In genomic region chr11:77171885-77172665, GRCh38 we compare ENCODE assay signal across 1 cellular context.
A peak's percentile ranks its signal among the peaks of the same experiment; 100 is the strongest.
TF ChIP-seq lines count a peak whose summit lies in the region.

No MANE protein-coding gene starts in this region.

TF ChIP-seq in HepG2, 621 proteins besides CTCF, POLR2A, EP300 and RAD21 (continued from another document and continues in another):
- TF ChIP-seq IKZF4 (CRISPR knock-in tag; IDR thresholded peaks at IDR 0.05; ENCODE audit: borderline replicate concordance, low read depth, not compliant biosample characterization) (no peak), SCMH1 (CRISPR knock-in tag; IDR thresholded peaks at IDR 0.05; ENCODE audit: borderline replicate concordance) (no peak), ZBTB21 (CRISPR knock-in tag; IDR thresholded peaks at IDR 0.05) (no peak), TBP (CRISPR knock-in tag; IDR thresholded peaks at IDR 0.05) (no peak), GLMP (CRISPR knock-in tag; IDR thresholded peaks at IDR 0.05; ENCODE audit: borderline replicate concordance) (no peak), ZNF512B (CRISPR knock-in tag; IDR thresholded peaks at IDR 0.05; ENCODE audit: borderline replicate concordance) (no peak), ZNF121 (CRISPR knock-in tag; IDR thresholded peaks at IDR 0.05) (no peak), RELA (CRISPR knock-in tag; IDR thresholded peaks at IDR 0.05) (no peak), ZNF7 (CRISPR knock-in tag; IDR thresholded peaks at IDR 0.05) (no peak), ZNF788 (CRISPR knock-in tag; IDR thresholded peaks at IDR 0.05; ENCODE audit: borderline replicate concordance) (peak; percentile 39; the same call in 1 of the 2 replicates), ZNF639 (CRISPR knock-in tag; conservative IDR thresholded peaks at IDR 0.05) (no peak), NCOA2 (CRISPR knock-in tag; IDR thresholded peaks at IDR 0.05) (0 out of 2 replicates have a peak, but pooled peaks have one; percentile 11), CREB1 (IDR thresholded peaks at IDR 0.05) (no peak), CREB1 (CRISPR knock-in tag; IDR thresholded peaks at IDR 0.05) (no peak), ZBTB25 (CRISPR knock-in tag; IDR thresholded peaks at IDR 0.05) (no peak), RBM39 (IDR thresholded peaks at IDR 0.05; ENCODE audit: low read depth, low read length, poor library complexity, severe bottlenecking) (no peak), ZNF670 (CRISPR knock-in tag; IDR thresholded peaks at IDR 0.05; ENCODE audit: borderline replicate concordance) (0 out of 2 replicates have a peak, but pooled peaks have one; percentile 33), ZHX2 (IDR thresholded peaks at IDR 0.05; ENCODE audit: low read depth) (no peak), ZHX2 (CRISPR knock-in tag; IDR thresholded peaks at IDR 0.05; ENCODE audit: borderline replicate concordance) (no peak), TRIM24 (CRISPR knock-in tag; IDR thresholded peaks at IDR 0.05) (no peak), TRAFD1 (CRISPR knock-in tag; IDR thresholded peaks at IDR 0.05; ENCODE audit: borderline replicate concordance) (no peak), ZNF770 (CRISPR knock-in tag; IDR thresholded peaks at IDR 0.05) (peak; percentile 59), HOXA9 (CRISPR knock-in tag; IDR thresholded peaks at IDR 0.05; ENCODE audit: borderline replicate concordance) (no peak), MNT (IDR thresholded peaks at IDR 0.05) (no peak), CREBL2 (CRISPR knock-in tag; IDR thresholded peaks at IDR 0.05; ENCODE audit: borderline replicate concordance) (no peak), ONECUT2 (CRISPR knock-in tag; IDR thresholded peaks at IDR 0.05) (no peak), ZNF264 (CRISPR knock-in tag; IDR thresholded peaks at IDR 0.05) (no peak), MZF1 (CRISPR knock-in tag; IDR thresholded peaks at IDR 0.05; ENCODE audit: borderline replicate concordance) (no peak), KDM5B (CRISPR knock-in tag; IDR thresholded peaks at IDR 0.05; ENCODE audit: borderline replicate concordance) (peak; percentile 14; the same call in 1 of the 2 replicates), MAFF (IDR thresholded peaks at IDR 0.05; ENCODE audit: low read depth, low read length) (no peak), JDP2 (CRISPR knock-in tag; IDR thresholded peaks at IDR 0.05; ENCODE audit: borderline replicate concordance) (no peak), DMAP1 (CRISPR knock-in tag; IDR thresholded peaks at IDR 0.05) (no peak), ZNF205 (CRISPR knock-in tag; IDR thresholded peaks at IDR 0.05) (no peak), HDAC2 (CRISPR knock-in tag; IDR thresholded peaks at IDR 0.05) (peak; percentile 37; the same call in 1 of the 2 replicates), ZFP36L2 (CRISPR knock-in tag; IDR thresholded peaks at IDR 0.05) (no peak), ZNF296 (CRISPR knock-in tag; conservative IDR thresholded peaks at IDR 0.05) (no peak), HNRNPH1 (optimal IDR thresholded peaks at IDR 0.05; ENCODE audit: low read depth, low read length) (no peak), KDM3A (CRISPR knock-in tag; IDR thresholded peaks at IDR 0.05; ENCODE audit: low read depth) (no peak), ZC3H4 (CRISPR knock-in tag; IDR thresholded peaks at IDR 0.05; ENCODE audit: borderline replicate concordance) (no peak), MXD4 (CRISPR knock-in tag; IDR thresholded peaks at IDR 0.05) (no peak), ZIK1 (CRISPR knock-in tag; IDR thresholded peaks at IDR 0.05; ENCODE audit: borderline replicate concordance, low read depth) (no peak), GABPB1 (CRISPR knock-in tag; IDR thresholded peaks at IDR 0.05) (no peak; the same call in 1 of the 2 replicates), SMC3 (IDR thresholded peaks at IDR 0.05; ENCODE audit: low read length) (no peak), RXRA (CRISPR knock-in tag; IDR thresholded peaks at IDR 0.05) (peak; percentile 53; the same call in 1 of the 2 replicates), ZMAT5 (CRISPR knock-in tag; IDR thresholded peaks at IDR 0.05; ENCODE audit: borderline replicate concordance, low read depth) (no peak), KDM4B (CRISPR knock-in tag; IDR thresholded peaks at IDR 0.05) (no peak), ZNF839 (CRISPR knock-in tag; IDR thresholded peaks at IDR 0.05; ENCODE audit: borderline replicate concordance) (no peak), FOXP1 (IDR thresholded peaks at IDR 0.05) (no peak), FOXP1 (CRISPR knock-in tag; IDR thresholded peaks at IDR 0.05) (peak; percentile 27; the same call in 1 of the 2 replicates)
